ENCODE assay signal across 8 cellular contexts in genomic region chr7:107147464-107148214, GRCh38. TPM values are rescaled to one million over a fixed set of nuclear protein-coding genes. Genes with fewer than 3 reads are reported as not detected.
DNase-seq lines count a peak whose midpoint lies in the region; ATAC-seq and TF ChIP-seq lines count a peak whose summit lies in the region.

No MANE protein-coding gene starts in this region.

- 4 to 12% (median 9%) methylated on average over 2 of the region's 2 CpGs for WGBS in ovary, 3 donors
- WGBS in neuronal stem cell (ENCODE audit: extremely low coverage in 2 of 2, insufficient read length in 2 of 2, insufficient replicate concordance in 1 of 2), 2 donors = no CpG with 5 or more reads among the region's 2 CpGs

- no peak overlapping the region for H2BK15ac ChIP-seq in neuronal stem cell (ENCODE audit: low read length)

- no peaks in the 10 kb centered on the region for H3K36me3 Mint-ChIP-seq in WTC11

- H2AFZ ChIP-seq in neuronal stem cell (ENCODE audit: low read length) = no peak overlapping the region

- peak; percentile 81 for ATAC-seq in WTC11

- H3K9ac ChIP-seq in neuronal stem cell (ENCODE audit: low read depth, low read length, poor library complexity) = no peak overlapping the region

- H3K18ac ChIP-seq in neuronal stem cell (ENCODE audit: low read length) = no peak overlapping the region

- H3K27me3 Mint-ChIP-seq in WTC11 (ENCODE audit: low read depth) = no peaks in the 10 kb centered on the region

- H3K4me3 Mint-ChIP-seq in WTC11 = no peak overlapping the region

- peak overlapping the region; percentile 29; the same call in 1 of the 2 replicates for H3K27ac Mint-ChIP-seq in WTC11

- DNase-seq in activated gamma-delta T cell treated with Interleukin-2 at 50 U/mL for 16 hours = peak; percentile 23
- DNase-seq in activated gamma-delta T cell (lab: John Stamatoyannopoulos, UW) = no peak
- DNase-seq in HT-29 (ENCODE audit: low spot score) = peak; percentile 57
- peak; percentile 27 for DNase-seq in WTC11 (ENCODE audit: low spot score)
- DNase-seq in fibroblast of pulmonary artery (ENCODE audit: low read depth) = peak; percentile 65
- DNase-seq in ovary = peak in 1 of 5 donors; percentile 32
- no peak for DNase-seq in mesenteric fat pad (ENCODE audit: low spot score)
- no peak for DNase-seq in neuronal stem cell (ENCODE audit: low spot score)

- POLR2A ChIA-PET in WTC11 (lab: Charles Lee) = interaction anchor here (0.6 kb wide), 1 partner anchor 200 kb away, joined by 3 read pairs; no protein-coding TSS in a partner anchor

- H3K27ac ChIP-seq in ovary (no peak overlapping the region), neuronal stem cell (replicated peaks; ENCODE audit: low read length) (no peak overlapping the region)

- H2BK5ac ChIP-seq in neuronal stem cell (ENCODE audit: low read length) = no peak overlapping the region

- no peak overlapping the region for H2BK12ac ChIP-seq in neuronal stem cell (ENCODE audit: low read length)

- intact Hi-C loops in ovary (cut with DNase I) = loop anchor here (5.0 kb wide), 2 partner anchors 190 to 200 kb away; no protein-coding TSS in a partner anchor

- H4K91ac ChIP-seq in neuronal stem cell (ENCODE audit: low read depth, low read length, poor library complexity) = no peak overlapping the region

- H4K8ac ChIP-seq in neuronal stem cell (ENCODE audit: low read depth, low read length) = no peak overlapping the region

- no peak for TF ChIP-seq EP300 in ovary (IDR thresholded peaks at IDR 0.05)

- no peak overlapping the region for H2BK120ac ChIP-seq in neuronal stem cell (ENCODE audit: low read depth, low read length)

- CTCF ChIA-PET in WTC11 (lab: Charles Lee) = interaction anchor here (0.6 to 7.7 kb wide), 20 partner anchors 9 to 368 kb away, joined by 3 to 105 read pairs (median 5); partner anchors contain the start of gene HBP1

- no peak overlapping the region for H3K23ac ChIP-seq in neuronal stem cell (ENCODE audit: low read depth, low read length, poor library complexity)

- H3K4me1 ChIP-seq in ovary (ENCODE audit: insufficient read depth) (no peaks in the 10 kb centered on the region), neuronal stem cell (ENCODE audit: control insufficient read depth in 2 of 2, insufficient read depth in 1 of 2, low read depth in 1 of 2, low read length in 2 of 2) (no peaks in the 10 kb centered on the region)

- no peaks in the 10 kb centered on the region for H3K9me3 Mint-ChIP-seq in WTC11

- H3K4me3 ChIP-seq in fibroblast of pulmonary artery (replicated peaks; ENCODE audit: low read depth, low read length) (no peak overlapping the region), ovary (no peak overlapping the region), neuronal stem cell (ENCODE audit: low read length in 2 of 2) (no peak overlapping the region)

- no peak overlapping the region for H3K4me2 ChIP-seq in neuronal stem cell (ENCODE audit: insufficient read depth, low read length, poor library complexity, severe bottlenecking)

- H3K9me3 ChIP-seq in ovary = no peaks in the 10 kb centered on the region
- no peaks in the 10 kb centered on the region for H3K9me3 ChIP-seq in neuronal stem cell (replicated peaks in 1 of 2; ENCODE audit: control insufficient read depth in 2 of 2, insufficient read depth in 1 of 2, low read depth in 1 of 2, low read length in 2 of 2)

- H3K36me3 ChIP-seq in ovary (no peaks in the 10 kb centered on the region), neuronal stem cell (replicated peaks in 1 of 2; ENCODE audit: control insufficient read depth in 2 of 2, insufficient read depth in 2 of 2, low read length in 2 of 2) (no peaks in the 10 kb centered on the region)

- H3K4ac ChIP-seq in neuronal stem cell (ENCODE audit: low read length) = no peak overlapping the region

- no peak overlapping the region for H2AK5ac ChIP-seq in neuronal stem cell (ENCODE audit: low read depth, low read length)

- no peaks in the 10 kb centered on the region for H3K79me1 ChIP-seq in neuronal stem cell (ENCODE audit: low read depth, low read length)

- no peak overlapping the region for H3K14ac ChIP-seq in neuronal stem cell (ENCODE audit: low read length)

- no peak for TF ChIP-seq CTCF in WTC11 (IDR thresholded peaks at IDR 0.05)
- TF ChIP-seq CTCF in fibroblast of pulmonary artery (IDR thresholded peaks at IDR 0.05; ENCODE audit: low read length, missing control alignments) = peak; percentile 85
- peak in 2 of 3 donors; percentile 49 to 52 for TF ChIP-seq CTCF in ovary (IDR thresholded peaks at IDR 0.05)

- no peak for TF ChIP-seq POLR2A in ovary (IDR thresholded peaks at IDR 0.05)

- H3K27me3 ChIP-seq in ovary (no peaks in the 10 kb centered on the region), neuronal stem cell (ENCODE audit: control insufficient read depth in 3 of 3, insufficient read depth in 3 of 3, low read depth in 1 of 3, low read length in 3 of 3) (no peaks in the 10 kb centered on the region)

- H3K4me1 Mint-ChIP-seq in WTC11 = peaks cover 21% of the 10 kb centered on the region

TF ChIP-seq in WTC11, 78 proteins besides CTCF, POLR2A, EP300 and RAD21:
- no peak for TF ChIP-seq ZNF232 (CRISPR knock-in tag; IDR thresholded peaks at IDR 0.05)

RNA-seq across cellular contexts. Expression of gene HBP1, which starts 21.2 kb away (rescaled TPM):
- 21.8 TPM in 2 replicates for total RNA-seq in HT-29 (2014; rRNA removed; shearing (Covaris generic))
- total RNA-seq in WTC11 (2021) = 27.0 to 31.0 TPM (median 29.2 TPM) in 3 replicates
- total RNA-seq in ovary = 100 to 1,000 TPM in 2 of 7 donors, 10 to 100 TPM in 5; 31.8 to 121 (median 55.4) TPM
- 10 to 100 TPM; 77.4 to 86.3 TPM for polyA plus RNA-seq in ovary
- total RNA-seq in mesenteric fat pad = 49.2 TPM
- polyA plus RNA-seq in neuronal stem cell (2013, experiment 1 of 2) = 31.0 TPM
- polyA plus RNA-seq in neuronal stem cell (2013, experiment 2 of 2) = 31.0 TPM

Comparison
In these comparisons a context has a peak if more than half of its experiments do, and no peak if none do; other contexts are left out.
1. DNase-seq: peak in activated gamma-delta T cell treated with Interleukin-2 at 50 U/mL for 16 hours (single experiment), HT-29 (single experiment), WTC11 (single experiment) and fibroblast of pulmonary artery (single experiment); none in activated gamma-delta T cell (single experiment), mesenteric fat pad (single experiment) and neuronal stem cell (single experiment).